ENCODE assay signal across 23 cellular contexts in genomic region chr2:183812091-183812490, GRCh38.
A peak's percentile ranks its signal among the peaks of the same experiment; 100 is the strongest.
DNase-seq lines count a peak whose midpoint lies in the region; ATAC-seq and TF ChIP-seq lines count a peak whose summit lies in the region.
"Had no signal": no experiment of that assay in that cellular context is flagged by ENCODE, and none has a peak within 500 bp of the region (broad histone marks: within the 10 kb centered on the region; RNA-seq: fewer than 3 reads in every experiment).

No MANE protein-coding gene starts in this region.

- H3K9me3 ChIP-seq in RWPE2 (ENCODE audit: severe bottlenecking) (no peaks in the 10 kb centered on the region), ascending aorta (no peaks in the 10 kb centered on the region)
- H3K9me3 ChIP-seq: BE2C had no signal

- H3K4me3 ChIP-seq in RWPE2 (ENCODE audit: severe bottlenecking) (no peak overlapping the region), epithelial cell of esophagus (ENCODE audit: low read length) (no peak overlapping the region), ascending aorta (no peak overlapping the region)

- no peaks in the 10 kb centered on the region for H3K27me3 ChIP-seq in RWPE2 (ENCODE audit: insufficient read depth, poor library complexity, severe bottlenecking)
- H3K27me3 ChIP-seq in ascending aorta: no peaks in the 10 kb centered on the region
- H3K27me3 ChIP-seq: BE2C had no signal

- intact Hi-C loops in ascending aorta (cut with DNase I): no loop called here

- H3K4me1 ChIP-seq in RWPE2 (ENCODE audit: insufficient read depth, poor library complexity, severe bottlenecking) (no peaks in the 10 kb centered on the region), ascending aorta (no peaks in the 10 kb centered on the region)
- H3K4me1 ChIP-seq: BE2C had no signal

- H3K36me3 ChIP-seq in RWPE2 (ENCODE audit: low read depth) (no peaks in the 10 kb centered on the region), ascending aorta (no peaks in the 10 kb centered on the region)
- H3K36me3 ChIP-seq: BE2C had no signal

- peak; percentile 1 for DNase-seq in NCI-H1092 treated with DMSO at 0.1 percent for 48 hours (lab: John Stamatoyannopoulos, UW)
- no peak for DNase-seq in NCI-H1092 (lab: John Stamatoyannopoulos, UW)
- DNase-seq in RWPE2 (ENCODE audit: low spot score): no peak
- DNase-seq in epithelial cell of esophagus (ENCODE audit: low read depth): peak; percentile 6
- peak; percentile 11 for DNase-seq in non-pigmented ciliary epithelial cell (ENCODE audit: low read depth)
- no peak for DNase-seq in ascending aorta (ENCODE audit: low spot score in 2 of 2)
- DNase-seq in NCI-H82 (lab: John Stamatoyannopoulos, UW): no peak
- no peak for DNase-seq in activated CD8-positive, alpha-beta memory T cell treated with anti-CD3 and anti-CD28 coated beads for 24 hours
- DNase-seq: BE2C; Calu3; DMS79 treated with DMSO at 0.1 percent for 48 hours; NCI-H1048; NCI-H1436; NCI-H187; NCI-H2081 treated with DMSO at 0.1 percent for 48 hours; NCI-H524; NCI-H774; NK-92 treated with Interleukin-12 subunit alpha and Interleukin-12 subunit beta, amount 100 ng/mL, for 24 hours; SHP77 treated with DMSO at 0.1 percent for 48 hours; SW 1271 had no signal

- TF ChIP-seq CTCF in RWPE2 (IDR thresholded peaks at IDR 0.05; ENCODE audit: poor library complexity, severe bottlenecking) (no peak), epithelial cell of esophagus (IDR thresholded peaks at IDR 0.05; ENCODE audit: insufficient read depth, low read depth, low read length, missing control alignments) (no peak), ascending aorta (IDR thresholded peaks at IDR 0.05) (no peak)

- peak; percentile 60; the same call in 2 of the 3 replicates for ATAC-seq in RWPE2 (ENCODE audit: low read depth)
- ATAC-seq: Panc1 had no signal

- H3K27ac ChIP-seq in RWPE2 (ENCODE audit: poor library complexity, severe bottlenecking) (no peak overlapping the region), ascending aorta (no peak overlapping the region)
- H3K27ac ChIP-seq: 22Rv1, RWPE1 had no signal

Comparison
In these comparisons a context has a peak if more than half of its experiments do, and no peak if none do; other contexts are left out.
1. DNase-seq: peak in NCI-H1092 treated with DMSO at 0.1 percent for 48 hours (single experiment), epithelial cell of esophagus (single experiment) and non-pigmented ciliary epithelial cell (single experiment); none in NCI-H1092 (single experiment), RWPE2 (single experiment), ascending aorta (0 of 2), NCI-H82 (single experiment) and activated CD8-positive, alpha-beta memory T cell treated with anti-CD3 and anti-CD28 coated beads for 24 hours (single experiment).